ENCODE assay signal across 13 cellular contexts in the genomic region with DNA sequence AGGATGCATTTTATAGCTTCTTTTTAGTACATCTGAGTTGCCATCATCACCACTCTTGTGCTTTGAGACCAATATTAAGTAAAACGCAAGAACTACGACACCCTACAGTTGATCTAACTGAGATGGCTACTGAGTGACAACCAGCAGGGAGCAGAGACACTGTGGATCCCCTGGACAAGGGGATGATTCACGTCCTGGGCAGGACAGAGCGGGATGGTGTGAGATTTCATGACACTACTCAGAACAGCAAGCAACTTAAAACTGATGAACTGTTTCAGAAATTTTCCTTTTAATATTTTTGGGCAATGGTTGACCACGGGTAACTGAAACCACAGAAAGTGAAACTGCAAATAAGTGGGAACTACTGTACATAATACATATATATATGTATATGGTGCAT.
A peak's percentile ranks its signal among the peaks of the same experiment; 100 is the strongest.
DNase-seq lines count a peak whose midpoint lies in the region; TF ChIP-seq lines count a peak whose summit lies in the region.
"Had no signal": no experiment of that assay in that cellular context is flagged by ENCODE, and none has a peak within 500 bp of the region (broad histone marks: within the 10 kb centered on the region; RNA-seq: fewer than 3 reads in every experiment).

No MANE protein-coding gene starts in this region.

- H3K27ac ChIP-seq in adrenal gland, result peak overlapping the region; percentile 36 to 77 (median 72)
- peak overlapping the region in 1 of 2 donors; percentile 58 for H3K27ac ChIP-seq in ascending aorta
- H3K27ac ChIP-seq: SK-N-MC had no signal

- TF ChIP-seq CTCF in adrenal gland (IDR thresholded peaks at IDR 0.05) (no peak), kidney epithelial cell (IDR thresholded peaks at IDR 0.05; ENCODE audit: insufficient read depth, low read length, poor library complexity, severe bottlenecking) (no peak), ascending aorta (IDR thresholded peaks at IDR 0.05) (no peak), GM20000 (IDR thresholded peaks at IDR 0.05; ENCODE audit: extremely low read depth, missing control alignments) (no peak)

- DNase-seq in A172 (ENCODE audit: low spot score) (peak; percentile 47), M059J (ENCODE audit: low read depth) (peak; percentile 64), adrenal gland (peak in 4 of 7 donors; percentile 40 to 61 (median 57)), kidney epithelial cell (ENCODE audit: low read depth) (peak; percentile 10), ascending aorta (ENCODE audit: low spot score in 2 of 2) (no peak), amygdala (lab: John Stamatoyannopoulos, UW) (no peak), GM20000 (ENCODE audit: low spot score) (no peak)
- DNase-seq in stimulated activated CD4-positive, alpha-beta T cell treated with anti-CD3 and anti-CD28 coated beads, Interleukin-15, amount 100 ng/mL, for 24 hours, result no peak
- DNase-seq: activated naive CD4-positive, alpha-beta T cell treated with anti-CD3 and anti-CD28 coated beads, Interleukin-2, amount 50 U/mL, for 16 hours; cortex of kidney; NCI-H187; NCI-H748 treated with DMSO at 0.1 percent for 48 hours had no signal

- no peak for TF ChIP-seq POLR2A in adrenal gland (IDR thresholded peaks at IDR 0.05)

- H3K4me3 ChIP-seq in adrenal gland (peak overlapping the region in 1 of 4 donors; percentile 33), kidney epithelial cell (ENCODE audit: low read depth, low read length) (no peak overlapping the region), ascending aorta (peak overlapping the region in 1 of 2 donors; percentile 1)
- H3K4me3 ChIP-seq: SK-N-MC had no signal

- H3K9me3 ChIP-seq in adrenal gland (replicated peaks in 1 of 3) (no peaks in the 10 kb centered on the region), ascending aorta (no peaks in the 10 kb centered on the region)

- 41 to 60% (median 50%) methylated on average over 5 of the region's 5 CpGs for WGBS in adrenal gland, 4 donors

- no peaks in the 10 kb centered on the region for H3K27me3 ChIP-seq in adrenal gland
- no peaks in the 10 kb centered on the region for H3K27me3 ChIP-seq in kidney epithelial cell (ENCODE audit: control insufficient read depth, insufficient read depth, low read length)
- H3K27me3 ChIP-seq in ascending aorta, result no peaks in the 10 kb centered on the region

- H3K36me3 ChIP-seq in adrenal gland (replicated peaks in 1 of 2), result no peaks in the 10 kb centered on the region
- no peaks in the 10 kb centered on the region for H3K36me3 ChIP-seq in kidney epithelial cell (ENCODE audit: control insufficient read depth, insufficient read depth, low read length)
- H3K36me3 ChIP-seq in ascending aorta, result no peaks in the 10 kb centered on the region

- intact Hi-C loops in adrenal gland (cut with DNase I), result no loop called here
- intact Hi-C loops in ascending aorta (cut with DNase I), result loop anchor here (5.0 kb wide), 3 partner anchors 70 to 1035 kb away; partner anchors contain the start of gene PGPEP1L

- peaks cover 12 to 18% of the 10 kb centered on the region in 2 donors for H3K4me1 ChIP-seq in adrenal gland (replicated peaks in 1 of 2)
- H3K4me1 ChIP-seq in ascending aorta, result peaks cover 0 to 10% of the 10 kb centered on the region in 2 donors

Comparison
In these comparisons a context has a peak if more than half of its experiments do, and no peak if none do; other contexts are left out.
1. DNase-seq: peak in A172 (single experiment), M059J (single experiment), adrenal gland (4 of 7) and kidney epithelial cell (single experiment); none in ascending aorta (0 of 2), stimulated activated CD4-positive, alpha-beta T cell treated with anti-CD3 and anti-CD28 coated beads, Interleukin-15, amount 100 ng/mL, for 24 hours (single experiment), amygdala (0 of 56) and GM20000 (single experiment).